Comparison of ENCODE assay signal across 18 cellular contexts in the genomic region with DNA sequence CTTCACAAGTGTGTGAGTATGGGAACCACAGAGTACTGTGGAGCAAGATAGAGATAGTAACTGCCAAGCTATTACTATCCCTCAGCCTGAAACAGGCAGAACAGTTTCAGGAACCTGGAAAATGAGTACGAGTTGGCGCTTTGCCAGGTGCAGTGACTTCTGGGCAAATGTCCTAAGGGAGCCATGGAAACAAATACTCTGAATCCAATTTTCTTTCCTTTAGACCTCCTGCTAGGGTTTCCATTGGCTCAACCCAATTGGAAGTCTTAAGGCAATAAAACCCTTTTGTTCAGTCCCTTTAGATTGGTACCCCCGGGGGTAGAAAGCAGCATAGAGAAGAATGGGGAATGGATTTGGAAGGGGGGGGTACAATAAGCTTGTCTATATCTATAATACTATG.
DNase-seq lines count a peak whose midpoint lies in the region; ATAC-seq and TF ChIP-seq lines count a peak whose summit lies in the region.
"Had no signal": no experiment of that assay in that cellular context is flagged by ENCODE, and none has a peak within 500 bp of the region (broad histone marks: within the 10 kb centered on the region; RNA-seq: fewer than 3 reads in every experiment).

No MANE protein-coding gene starts in this region.

- peaks cover 3% of the 10 kb centered on the region for H3K4me1 Mint-ChIP-seq in glutamatergic neuron (ENCODE audit: low read depth, unreplicated experiment)
- H3K4me1 Mint-ChIP-seq: activated naive CD8-positive, alpha-beta T cell treated with anti-CD3 and anti-CD28 coated beads, Interleukin-2, amount 50 U/mL, for 24 hours had no signal

- H3K4me3 Mint-ChIP-seq in glutamatergic neuron (ENCODE audit: unreplicated experiment): no peak overlapping the region
- H3K4me3 Mint-ChIP-seq: activated CD4-positive, alpha-beta memory T cell treated with anti-CD3 and anti-CD28 coated beads for 36 hours; activated naive CD8-positive, alpha-beta T cell treated with anti-CD3 and anti-CD28 coated beads, Interleukin-2, amount 50 U/mL, for 24 hours; effector memory CD8-positive, alpha-beta T cell had no signal

- no peaks in the 10 kb centered on the region for H3K27me3 Mint-ChIP-seq in glutamatergic neuron (ENCODE audit: unreplicated experiment)
- H3K27me3 Mint-ChIP-seq: activated CD4-positive, alpha-beta memory T cell treated with anti-CD3 and anti-CD28 coated beads for 36 hours; activated naive CD8-positive, alpha-beta T cell treated with anti-CD3 and anti-CD28 coated beads, Interleukin-2, amount 50 U/mL, for 24 hours; effector memory CD8-positive, alpha-beta T cell had no signal

- H3K27me3 ChIP-seq in BE2C (no peaks in the 10 kb centered on the region), MG63 (no peaks in the 10 kb centered on the region), tibial artery (no peaks in the 10 kb centered on the region)
- H3K27me3 ChIP-seq: spleen, upper lobe of left lung had no signal

- H3K36me3 ChIP-seq in BE2C (no peaks in the 10 kb centered on the region), MG63 (no peaks in the 10 kb centered on the region), tibial artery (no peaks in the 10 kb centered on the region)
- H3K36me3 ChIP-seq: spleen, upper lobe of left lung had no signal

- H3K9me3 ChIP-seq in BE2C (no peaks in the 10 kb centered on the region), MG63 (no peaks in the 10 kb centered on the region), tibial artery (no peaks in the 10 kb centered on the region)
- H3K9me3 ChIP-seq: upper lobe of left lung had no signal

- TF ChIP-seq CTCF in BE2C (IDR thresholded peaks at IDR 0.05; ENCODE audit: low read depth, low read length) (no peak), glutamatergic neuron (IDR thresholded peaks at IDR 0.05; ENCODE audit: partially characterized antibody, unreplicated experiment) (no peak), tibial artery (IDR thresholded peaks at IDR 0.05) (no peak)

- ATAC-seq in esophagus mucosa: no peak
- ATAC-seq: activated naive CD8-positive, alpha-beta T cell treated with anti-CD3 and anti-CD28 coated beads, Interleukin-2, amount 50 U/mL, for 24 hours; effector memory CD8-positive, alpha-beta T cell; left ventricle myocardium superior; Panc1 had no signal

- H3K4me3 ChIP-seq in BE2C (ENCODE audit: low read depth, low read length): no peak overlapping the region
- H3K4me3 ChIP-seq in MG63: no peak overlapping the region
- no peak overlapping the region for H3K4me3 ChIP-seq in tibial artery
- H3K4me3 ChIP-seq: spleen, upper lobe of left lung had no signal

- intact Hi-C loops in tibial artery (cut with DNase I; ENCODE audit: low total_unique reads): no loop called here

- H3K9me3 Mint-ChIP-seq in glutamatergic neuron (ENCODE audit: unreplicated experiment): no peaks in the 10 kb centered on the region
- H3K9me3 Mint-ChIP-seq: activated naive CD8-positive, alpha-beta T cell treated with anti-CD3 and anti-CD28 coated beads, Interleukin-2, amount 50 U/mL, for 24 hours had no signal

- no peaks in the 10 kb centered on the region for H3K36me3 Mint-ChIP-seq in glutamatergic neuron (ENCODE audit: unreplicated experiment)
- H3K36me3 Mint-ChIP-seq: activated CD4-positive, alpha-beta memory T cell treated with anti-CD3 and anti-CD28 coated beads for 36 hours had no signal

- peak; percentile 18 for DNase-seq in BE2C
- peak; percentile 18 for DNase-seq in MG63
- peak; percentile 67 for DNase-seq in NCI-H2227 (lab: John Stamatoyannopoulos, UW; ENCODE audit: unreplicated experiment)
- peak; percentile 50 for DNase-seq in glutamatergic neuron
- no peak for DNase-seq in tibial artery
- no peak for DNase-seq in NCI-H524 treated with DMSO at 0.1 percent for 48 hours (lab: John Stamatoyannopoulos, UW)
- no peak for DNase-seq in putamen (ENCODE audit: low spot score)
- DNase-seq: activated CD4-positive, alpha-beta memory T cell treated with anti-CD3 and anti-CD28 coated beads for 36 hours; activated naive CD8-positive, alpha-beta T cell treated with anti-CD3 and anti-CD28 coated beads, Interleukin-2, amount 50 U/mL, for 24 hours; effector memory CD8-positive, alpha-beta T cell; left ventricle myocardium superior; NCI-H226; spleen; stimulated activated naive CD4-positive, alpha-beta T cell; upper lobe of left lung had no signal

- H3K27ac Mint-ChIP-seq in glutamatergic neuron (ENCODE audit: unreplicated experiment): no peak overlapping the region
- H3K27ac Mint-ChIP-seq: activated CD4-positive, alpha-beta memory T cell treated with anti-CD3 and anti-CD28 coated beads for 36 hours; activated naive CD8-positive, alpha-beta T cell treated with anti-CD3 and anti-CD28 coated beads, Interleukin-2, amount 50 U/mL, for 24 hours; effector memory CD8-positive, alpha-beta T cell had no signal

- H3K4me1 ChIP-seq in BE2C (no peaks in the 10 kb centered on the region), tibial artery (no peaks in the 10 kb centered on the region)
- H3K4me1 ChIP-seq: parathyroid adenoma, spleen, upper lobe of left lung had no signal

- H3K27ac ChIP-seq in tibial artery: no peak overlapping the region
- H3K27ac ChIP-seq: parathyroid adenoma, spleen, upper lobe of left lung had no signal

Comparison
In these comparisons a context has a peak if more than half of its experiments do, and no peak if none do; other contexts are left out.
1. DNase-seq: peak in BE2C (single experiment), MG63 (single experiment), NCI-H2227 (single experiment) and glutamatergic neuron (single experiment); none in tibial artery (0 of 2), NCI-H524 treated with DMSO at 0.1 percent for 48 hours (single experiment) and putamen (single experiment).